In the genomic region with DNA sequence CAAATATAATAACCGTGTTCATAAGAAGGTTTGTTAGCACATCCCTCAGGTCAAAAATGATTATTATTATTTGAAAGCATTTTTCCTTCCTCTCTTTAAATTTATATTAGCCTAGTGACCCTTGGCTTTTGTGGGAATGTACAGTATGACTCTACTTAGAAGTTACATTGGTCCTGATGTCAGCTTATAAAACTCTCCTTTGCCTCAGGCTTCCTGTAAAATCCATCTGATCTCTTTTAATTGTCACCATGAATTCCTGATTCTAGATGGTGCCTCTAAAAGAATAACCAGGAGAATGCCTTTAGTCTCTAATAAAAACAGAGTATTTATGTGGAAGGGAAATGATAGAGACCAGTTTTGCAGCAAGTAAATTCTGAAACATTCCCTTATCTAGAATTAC, we compare ENCODE assay signal across 16 cellular contexts.
DNase-seq lines count a peak whose midpoint lies in the region; ATAC-seq and TF ChIP-seq lines count a peak whose summit lies in the region.
"Had no signal": no experiment of that assay in that cellular context is flagged by ENCODE, and none has a peak within 500 bp of the region (broad histone marks: within the 10 kb centered on the region; RNA-seq: fewer than 3 reads in every experiment).

No MANE protein-coding gene starts in this region.

- H3K27ac Mint-ChIP-seq in mesothelial cell of epicardium = peak overlapping the region; percentile 39
- H3K27ac Mint-ChIP-seq: CD14-positive monocyte; CD8-positive, alpha-beta T cell; H9 had no signal

- no peaks in the 10 kb centered on the region for H3K27me3 Mint-ChIP-seq in mesothelial cell of epicardium (ENCODE audit: low read depth)

- no peak overlapping the region for H3K27ac ChIP-seq in coronary artery
- H3K27ac ChIP-seq: A549 had no signal

- H3K4me3 ChIP-seq in coronary artery = no peak overlapping the region
- H3K4me3 ChIP-seq: A549 had no signal

- no peak for TF ChIP-seq CTCF in mesothelial cell of epicardium (IDR thresholded peaks at IDR 0.05; ENCODE audit: unreplicated experiment)
- no peak for TF ChIP-seq CTCF in coronary artery (IDR thresholded peaks at IDR 0.05)

- no peak for ATAC-seq in HG03108 (IDR thresholded peaks at IDR 0.05; ENCODE audit: unreplicated experiment)
- ATAC-seq: A549; CD8-positive, alpha-beta T cell; HepG2 had no signal

- H3K36me3 Mint-ChIP-seq in mesothelial cell of epicardium = peaks cover 4% of the 10 kb centered on the region
- H3K36me3 Mint-ChIP-seq: CD14-positive monocyte; CD8-positive, alpha-beta T cell had no signal

- no peak overlapping the region for H3K4me3 Mint-ChIP-seq in mesothelial cell of epicardium
- H3K4me3 Mint-ChIP-seq: CD14-positive monocyte; CD8-positive, alpha-beta T cell; H9 had no signal

- H3K9me3 Mint-ChIP-seq in mesothelial cell of epicardium = peaks cover 32% of the 10 kb centered on the region

- H3K4me1 Mint-ChIP-seq in mesothelial cell of epicardium = peaks cover 13% of the 10 kb centered on the region
- H3K4me1 Mint-ChIP-seq: CD14-positive monocyte, H9 had no signal

- DNase-seq in EL = peak; percentile 50
- peak; percentile 17 for DNase-seq in HCEC 1CT
- DNase-seq in RPMI7951 (ENCODE audit: low read depth) = peak; percentile 45
- DNase-seq in mesothelial cell of epicardium (ENCODE audit: low spot score in 2 of 2, unreplicated experiment in 2 of 2) = no peak
- no peak for DNase-seq in SW 1271 (lab: John Stamatoyannopoulos, UW)
- no peak for DNase-seq in coronary artery (ENCODE audit: low spot score)
- DNase-seq: BE2C; CD8-positive, alpha-beta T cell; COR-L47; DMS53; GOT3; H9 had no signal

Comparison
In these comparisons a context has a peak if more than half of its experiments do, and no peak if none do; other contexts are left out.
1. DNase-seq: peak in EL (single experiment), HCEC 1CT (single experiment) and RPMI7951 (single experiment); none in mesothelial cell of epicardium (0 of 2), SW 1271 (0 of 2) and coronary artery (single experiment).